In genomic region chr17:29760771-29761682, GRCh38 we compare ENCODE assay signal across 8 cellular contexts.
DNase-seq lines count a peak whose midpoint lies in the region; ATAC-seq, FAIRE-seq and TF ChIP-seq lines count a peak whose summit lies in the region.

No MANE protein-coding gene starts in this region.

- no peaks in the 10 kb centered on the region for H3K9me3 Mint-ChIP-seq in activated T-helper 1 cell treated with anti-CD3 and anti-CD28 coated beads, Interleukin-12 subunit alpha, Interleukin-12 subunit beta, Interleukin-2, Interleukin-4 antibody, amounts not matched to agents 30 ng/mL and 10 ng/mL and 1 ng/mL, durations not matched to agents 14 hours and 24 hours and 36 hours
- H3K9me3 Mint-ChIP-seq in naive thymus-derived CD4-positive, alpha-beta T cell, result peaks cover 0 to 2% (median 0%) of the 10 kb centered on the region in 11 donors
- no peaks in the 10 kb centered on the region for H3K9me3 Mint-ChIP-seq in stimulated activated effector memory CD8-positive, alpha-beta T cell treated with anti-CD3 and anti-CD28 coated beads, Interleukin-12 subunit alpha, Interleukin-12 subunit beta, amount 100 ng/mL, for 72 hours

- no peak for TF ChIP-seq CTCF in fibroblast of lung (conservative IDR thresholded peaks at IDR 0.05 in 1 of 2, IDR thresholded peaks at IDR 0.05 in 1 of 2; ENCODE audit: low read depth in 1 of 2, low read length in 2 of 2)

- no peaks in the 10 kb centered on the region for H3K4me1 ChIP-seq in fibroblast of lung (ENCODE audit: control insufficient read depth, extremely low read depth, insufficient read depth, low read length)
- H3K4me1 ChIP-seq in naive thymus-derived CD4-positive, alpha-beta T cell (ENCODE audit: control insufficient read depth in 2 of 2, insufficient read depth in 2 of 2, low read length in 2 of 2), result peaks cover 25 to 29% of the 10 kb centered on the region in 2 donors

- H4K20me1 ChIP-seq in fibroblast of lung (ENCODE audit: control insufficient read depth, extremely low read depth, insufficient read depth, low read length), result no peaks in the 10 kb centered on the region

- peak overlapping the region; percentile 92 for H3K27ac Mint-ChIP-seq in activated T-helper 1 cell treated with anti-CD3 and anti-CD28 coated beads, Interleukin-12 subunit alpha, Interleukin-12 subunit beta, Interleukin-2, Interleukin-4 antibody, amounts not matched to agents 30 ng/mL and 10 ng/mL and 1 ng/mL, durations not matched to agents 14 hours and 24 hours and 36 hours
- H3K27ac Mint-ChIP-seq in naive thymus-derived CD4-positive, alpha-beta T cell, result peak overlapping the region; percentile 90 to 98 (median 96)
- peak overlapping the region; percentile 90 for H3K27ac Mint-ChIP-seq in stimulated activated effector memory CD8-positive, alpha-beta T cell treated with anti-CD3 and anti-CD28 coated beads, Interleukin-12 subunit alpha, Interleukin-12 subunit beta, amount 100 ng/mL, for 72 hours

- intact Hi-C loops in activated T-helper 1 cell treated with anti-CD3 and anti-CD28 coated beads, Interleukin-12 subunit alpha, Interleukin-12 subunit beta, Interleukin-2, Interleukin-4 antibody, amounts not matched to agents 30 ng/mL and 10 ng/mL and 1 ng/mL, durations not matched to agents 14 hours and 24 hours and 36 hours (cut with micrococcal nuclease), result loop anchor here (1.0 to 5.0 kb wide), 11 partner anchors 18 to 371 kb away; partner anchors contain the start of genes ABHD15, CORO6, NSRP1 and SSH2
- intact Hi-C loops in naive thymus-derived CD4-positive, alpha-beta T cell (cut with micrococcal nuclease), result loop anchor here (1.0 to 10.0 kb wide), 16 partner anchors 12 to 466 kb away; partner anchors contain the start of genes TP53I13 (in 2 of the 2), GIT1 (in 1 of the 2), NUFIP2 (in 1 of the 2) and TAOK1 (in 1 of the 2)

- H3K27ac ChIP-seq in fibroblast of lung (ENCODE audit: insufficient read depth, low read length), result peak overlapping the region; percentile 74
- H3K27ac ChIP-seq in naive thymus-derived CD4-positive, alpha-beta T cell (ENCODE audit: low read depth, low read length), result peak overlapping the region; percentile 82

- DNase-seq in AG20443 (ENCODE audit: low spot score), result peak; percentile 98
- peak; percentile 68 for DNase-seq in RCC 7860 (ENCODE audit: low spot score)
- peak; percentile 91 for DNase-seq in activated T-helper 1 cell treated with anti-CD3 and anti-CD28 coated beads, Interleukin-12 subunit alpha, Interleukin-12 subunit beta, Interleukin-2, Interleukin-4 antibody, amounts not matched to agents 30 ng/mL and 10 ng/mL and 1 ng/mL, durations not matched to agents 14 hours and 24 hours and 36 hours (ENCODE audit: low spot score)
- peak; percentile 86 to 89 for DNase-seq in fibroblast of lung (ENCODE audit: low read depth in 2 of 2)
- peak; percentile 86 to 95 (median 93) for DNase-seq in naive thymus-derived CD4-positive, alpha-beta T cell
- peak; percentile 91 to 92 for DNase-seq in stimulated activated effector memory CD8-positive, alpha-beta T cell treated with anti-CD3 and anti-CD28 coated beads, Interleukin-12 subunit alpha, Interleukin-12 subunit beta, amount 100 ng/mL, for 72 hours (ENCODE audit: low spot score in 2 of 2)

- H3K27me3 ChIP-seq in fibroblast of lung (ENCODE audit: control insufficient read depth, insufficient read depth, low read length), result no peaks in the 10 kb centered on the region
- H3K27me3 ChIP-seq in naive thymus-derived CD4-positive, alpha-beta T cell (ENCODE audit: control insufficient read depth in 2 of 2, insufficient read depth in 2 of 2, low read length in 2 of 2), result no peaks in the 10 kb centered on the region

- FAIRE-seq in RCC 7860 (lab: Jason Lieb, UNC), result no peak

- H3K9me3 ChIP-seq in fibroblast of lung (ENCODE audit: control insufficient read depth, insufficient read depth, low read depth, low read length), result no peaks in the 10 kb centered on the region
- no peaks in the 10 kb centered on the region for H3K9me3 ChIP-seq in naive thymus-derived CD4-positive, alpha-beta T cell (ENCODE audit: control insufficient read depth in 2 of 3, low read length in 3 of 3)

- H3K36me3 ChIP-seq in fibroblast of lung (ENCODE audit: control insufficient read depth, insufficient read depth, low read length), result no peaks in the 10 kb centered on the region
- H3K36me3 ChIP-seq in naive thymus-derived CD4-positive, alpha-beta T cell (ENCODE audit: control insufficient read depth in 2 of 3, insufficient read depth in 3 of 3, low read length in 3 of 3), result peaks cover 0 to 5% (median 0%) of the 10 kb centered on the region in 3 experiments

- peaks cover 3% of the 10 kb centered on the region for H3K36me3 Mint-ChIP-seq in activated T-helper 1 cell treated with anti-CD3 and anti-CD28 coated beads, Interleukin-12 subunit alpha, Interleukin-12 subunit beta, Interleukin-2, Interleukin-4 antibody, amounts not matched to agents 30 ng/mL and 10 ng/mL and 1 ng/mL, durations not matched to agents 14 hours and 24 hours and 36 hours (ENCODE audit: low read depth)
- peaks cover 0 to 7% (median 0%) of the 10 kb centered on the region in 5 donors for H3K36me3 Mint-ChIP-seq in naive thymus-derived CD4-positive, alpha-beta T cell
- peaks cover 32% of the 10 kb centered on the region for H3K36me3 Mint-ChIP-seq in stimulated activated effector memory CD8-positive, alpha-beta T cell treated with anti-CD3 and anti-CD28 coated beads, Interleukin-12 subunit alpha, Interleukin-12 subunit beta, amount 100 ng/mL, for 72 hours

- peak overlapping the region; percentile 87 for H3K4me2 ChIP-seq in fibroblast of lung (ENCODE audit: extremely low read depth, insufficient read depth, low read length)

- H2AFZ ChIP-seq in fibroblast of lung (ENCODE audit: low read length), result peak overlapping the region; percentile 89

- H3K9ac ChIP-seq in fibroblast of lung (ENCODE audit: insufficient read depth, low read length), result peak overlapping the region; percentile 70

- H3K4me3 ChIP-seq in fibroblast of lung (replicated peaks in 1 of 4; ENCODE audit: control extremely low read depth in 1 of 4, insufficient read depth in 1 of 4, low read depth in 3 of 4, low read length in 4 of 4), result peak overlapping the region; percentile 83 to 86 (median 86)
- peak overlapping the region; percentile 89 for H3K4me3 ChIP-seq in naive thymus-derived CD4-positive, alpha-beta T cell (ENCODE audit: low read length)

- peak; percentile 81 for ATAC-seq in GM19324 (IDR thresholded peaks at IDR 0.05; ENCODE audit: low FRiP score, unreplicated experiment)
- peak; percentile 74 for ATAC-seq in HG03460 (IDR thresholded peaks at IDR 0.05; ENCODE audit: unreplicated experiment)
- peak; percentile 94 for ATAC-seq in naive thymus-derived CD4-positive, alpha-beta T cell
- ATAC-seq in stimulated activated effector memory CD8-positive, alpha-beta T cell treated with anti-CD3 and anti-CD28 coated beads, Interleukin-12 subunit alpha, Interleukin-12 subunit beta, amount 100 ng/mL, for 72 hours, result peak; percentile 97

- H3K79me2 ChIP-seq in fibroblast of lung (ENCODE audit: control insufficient read depth, insufficient read depth, low read length), result peaks cover 3% of the 10 kb centered on the region

- H3K4me1 Mint-ChIP-seq in activated T-helper 1 cell treated with anti-CD3 and anti-CD28 coated beads, Interleukin-12 subunit alpha, Interleukin-12 subunit beta, Interleukin-2, Interleukin-4 antibody, amounts not matched to agents 30 ng/mL and 10 ng/mL and 1 ng/mL, durations not matched to agents 14 hours and 24 hours and 36 hours (ENCODE audit: low read depth), result peaks cover 36% of the 10 kb centered on the region
- H3K4me1 Mint-ChIP-seq in naive thymus-derived CD4-positive, alpha-beta T cell, result peaks cover 16 to 53% (median 37%) of the 10 kb centered on the region in 7 donors
- H3K4me1 Mint-ChIP-seq in stimulated activated effector memory CD8-positive, alpha-beta T cell treated with anti-CD3 and anti-CD28 coated beads, Interleukin-12 subunit alpha, Interleukin-12 subunit beta, amount 100 ng/mL, for 72 hours, result peaks cover 20% of the 10 kb centered on the region

- H3K27me3 Mint-ChIP-seq in activated T-helper 1 cell treated with anti-CD3 and anti-CD28 coated beads, Interleukin-12 subunit alpha, Interleukin-12 subunit beta, Interleukin-2, Interleukin-4 antibody, amounts not matched to agents 30 ng/mL and 10 ng/mL and 1 ng/mL, durations not matched to agents 14 hours and 24 hours and 36 hours (ENCODE audit: insufficient read depth), result no peaks in the 10 kb centered on the region
- no peaks in the 10 kb centered on the region for H3K27me3 Mint-ChIP-seq in naive thymus-derived CD4-positive, alpha-beta T cell

- CTCF ChIA-PET in naive thymus-derived CD4-positive, alpha-beta T cell (lab: Charles Lee), result interaction anchor here (1.0 to 2.7 kb wide), 4 partner anchors 38 to 145 kb away, joined by 3 to 10 read pairs (median 6); no protein-coding TSS in a partner anchor

- H3K4me3 Mint-ChIP-seq in activated T-helper 1 cell treated with anti-CD3 and anti-CD28 coated beads, Interleukin-12 subunit alpha, Interleukin-12 subunit beta, Interleukin-2, Interleukin-4 antibody, amounts not matched to agents 30 ng/mL and 10 ng/mL and 1 ng/mL, durations not matched to agents 14 hours and 24 hours and 36 hours, result peak overlapping the region; percentile 97
- peak overlapping the region; percentile 90 to 100 (median 98) for H3K4me3 Mint-ChIP-seq in naive thymus-derived CD4-positive, alpha-beta T cell
- H3K4me3 Mint-ChIP-seq in stimulated activated effector memory CD8-positive, alpha-beta T cell treated with anti-CD3 and anti-CD28 coated beads, Interleukin-12 subunit alpha, Interleukin-12 subunit beta, amount 100 ng/mL, for 72 hours, result peak overlapping the region; percentile 93

- POLR2A ChIA-PET in naive thymus-derived CD4-positive, alpha-beta T cell (lab: Charles Lee), result interaction anchor here (0.6 to 4.6 kb wide), 22 partner anchors 10 to 733 kb away, joined by 3 to 57 read pairs (median 6); partner anchors contain the start of gene CORO6

Comparison
In these comparisons a context has a peak if more than half of its experiments do, and no peak if none do; other contexts are left out.
1. Peak in every context shown above with its lines: DNase-seq, ATAC-seq, H3K4me3 ChIP-seq and H3K27ac ChIP-seq.